In genomic region chr20:20711413-20711812, GRCh38 we compare ENCODE assay signal across 1 cellular context.
TF ChIP-seq lines count a peak whose summit lies in the region.

No MANE protein-coding gene starts in this region.

TF ChIP-seq in GM23338, 12 proteins besides CTCF, POLR2A, EP300 and RAD21 (continued from another document):
- TF ChIP-seq REST (IDR thresholded peaks at IDR 0.05; ENCODE audit: unreplicated experiment) = no peak
- no peak for TF ChIP-seq EZH2phosphoT487 (IDR thresholded peaks at IDR 0.05; ENCODE audit: unreplicated experiment)
- TF ChIP-seq POLR2AphosphoS5 (IDR thresholded peaks at IDR 0.05; ENCODE audit: low read depth) = no peak
- no peak for TF ChIP-seq ZNF462 (CRISPR knock-in tag; IDR thresholded peaks at IDR 0.05)
- TF ChIP-seq ZNF114 (CRISPR knock-in tag; IDR thresholded peaks at IDR 0.05) = no peak
- no peak for TF ChIP-seq ZNF331 (CRISPR knock-in tag; IDR thresholded peaks at IDR 0.05; ENCODE audit: low read depth)
- TF ChIP-seq JUNB (IDR thresholded peaks at IDR 0.05; ENCODE audit: unreplicated experiment) = no peak
